1 cellular context compared by ENCODE assay signal in the genomic region with DNA sequence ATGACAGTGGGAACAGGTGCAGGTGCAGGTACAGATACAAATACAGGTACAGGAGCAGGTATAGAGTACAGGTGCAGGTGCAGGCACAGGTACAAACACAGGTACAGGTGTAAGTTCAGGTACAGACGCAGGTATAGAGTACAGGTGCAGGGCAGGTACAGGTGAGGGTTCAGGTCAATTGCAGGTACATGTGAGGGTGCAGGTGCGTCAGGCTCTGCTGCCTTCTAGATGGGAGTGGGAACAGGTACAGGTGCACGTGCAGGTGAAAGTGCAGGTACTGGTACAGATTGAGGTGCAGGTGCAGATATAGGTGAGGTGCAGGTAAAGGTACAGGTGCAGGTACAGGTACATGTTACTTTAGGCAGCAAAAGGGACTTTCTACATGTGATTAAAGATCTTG.
TF ChIP-seq lines count a peak whose summit lies in the region.

No MANE protein-coding gene starts in this region.

TF ChIP-seq in H1, 55 proteins besides CTCF, POLR2A, EP300 and RAD21:
- TF ChIP-seq EGR1 (IDR thresholded peaks at IDR 0.05; ENCODE audit: borderline replicate concordance, low read depth, low read length) (no peak), RBBP5 (IDR thresholded peaks at IDR 0.05; ENCODE audit: borderline replicate concordance, low read depth, low read length) (no peak), POU5F1 (IDR thresholded peaks at IDR 0.05; ENCODE audit: low read depth, low read length) (no peak), NANOG (IDR thresholded peaks at IDR 0.05; ENCODE audit: insufficient read depth, low read depth, low read length, poor library complexity, severe bottlenecking) (no peak)
